Comparison of ENCODE assay signal across 30 cellular contexts in genomic region chr12:85708775-85709174, GRCh38.
DNase-seq lines count a peak whose midpoint lies in the region; ATAC-seq, FAIRE-seq and TF ChIP-seq lines count a peak whose summit lies in the region.
"Had no signal": no experiment of that assay in that cellular context is flagged by ENCODE, and none has a peak within 500 bp of the region (broad histone marks: within the 10 kb centered on the region; RNA-seq: fewer than 3 reads in every experiment).

No MANE protein-coding gene starts in this region.

- H3K4me3 ChIP-seq in A549 = no peak overlapping the region
- no peak overlapping the region for H3K4me3 ChIP-seq in HEK293 (ENCODE audit: low read depth, low read length)
- H3K4me3 ChIP-seq: BLaER1; BLaER1 treated with 17β-estradiol and CSF1 and Interleukin-3, amounts not matched to agents 10 nM and 100 nM had no signal

- FAIRE-seq in A549 (lab: Jason Lieb, UNC) = no peak
- FAIRE-seq: A204.1, D721Med had no signal

- 88% methylated on average over 11 of the region's 11 CpGs for WGBS in A549 (ENCODE audit: missing lambda C conversion rate)

- no peak for ATAC-seq in A549
- no peak for ATAC-seq in GM18861 (IDR thresholded peaks at IDR 0.05; ENCODE audit: unreplicated experiment)
- ATAC-seq: CD8-positive, alpha-beta T cell had no signal

- in situ Hi-C loops in G401 (cut with HindIII; ENCODE audit: low sequenced_read_pairs) = no loop called here

- CTCF ChIA-PET in A549 (lab: Yijun Ruan, JAX) = no interaction called here
- CTCF ChIA-PET in HEK293 (lab: Yijun Ruan, JAX) = no interaction called here

- POLR2A ChIA-PET in A549 (lab: Yijun Ruan, JAX) = no interaction called here
- POLR2A ChIA-PET in HEK293 (lab: Yijun Ruan, JAX) = no interaction called here

- TF ChIP-seq POLR2A in A549 (IDR thresholded peaks at IDR 0.05; ENCODE audit: low read length) = no peak

- no peaks in the 10 kb centered on the region for H3K36me3 ChIP-seq in HEK293 (ENCODE audit: control insufficient read depth in 2 of 2, insufficient read depth in 1 of 2, low read length in 2 of 2)
- H3K36me3 ChIP-seq: BE2C; BLaER1; BLaER1 treated with 17β-estradiol and CSF1 and Interleukin-3, amounts not matched to agents 10 nM and 100 nM had no signal

- TF ChIP-seq RAD21 in A549 (conservative IDR thresholded peaks at IDR 0.05 in 1 of 2, IDR thresholded peaks at IDR 0.05 in 1 of 2) = no peak

- H3K4me1 ChIP-seq in A549 (no peaks in the 10 kb centered on the region), HEK293 (ENCODE audit: control insufficient read depth, insufficient read depth, low read length) (no peaks in the 10 kb centered on the region)
- H3K4me1 ChIP-seq: BE2C; BLaER1; BLaER1 treated with 17β-estradiol and CSF1 and Interleukin-3, amounts not matched to agents 10 nM and 100 nM; Caco-2 had no signal

- H3K9me3 ChIP-seq in A549 = no peaks in the 10 kb centered on the region
- H3K9me3 ChIP-seq in HEK293 (ENCODE audit: control insufficient read depth, insufficient read depth, low read depth, low read length) = no peaks in the 10 kb centered on the region
- H3K9me3 ChIP-seq: BE2C; BLaER1; BLaER1 treated with 17β-estradiol and CSF1 and Interleukin-3, amounts not matched to agents 10 nM and 100 nM; Caco-2 had no signal

- DNase-seq in A549 (ENCODE audit: low read depth in 1 of 2, low spot score in 1 of 2) = no peak
- no peak for DNase-seq in G401 (ENCODE audit: low spot score)
- DNase-seq: 8988T; ACHN; AML-193; BE2C; C1 segment of cervical spinal cord; Caco-2; Calu3; CD4-positive, alpha-beta memory T cell; CD4-positive, alpha-beta T cell; CD4-positive, CD25-positive, alpha-beta regulatory T cell; CD8-positive, alpha-beta memory T cell; CD8-positive, alpha-beta T cell; COR-L47; DMS 273 treated with DMSO at 0.1 percent for 48 hours; DMS153; DMS53; DMS79; DMS79 treated with DMSO at 0.1 percent for 48 hours; DND-41; EL had no signal

- no peak overlapping the region for H3K4me2 ChIP-seq in A549
- H3K4me2 ChIP-seq: BLaER1; BLaER1 treated with 17β-estradiol and CSF1 and Interleukin-3, amounts not matched to agents 10 nM and 100 nM had no signal

- TF ChIP-seq EP300 in A549 (IDR thresholded peaks at IDR 0.05) = no peak

- no peak for TF ChIP-seq CTCF in A549 (IDR thresholded peaks at IDR 0.05)
- no peak for TF ChIP-seq CTCF in HEK293 (tag by site-specific recombination; IDR thresholded peaks at IDR 0.05)

- H3K27ac ChIP-seq in A549 (no peak overlapping the region), HEK293 (ENCODE audit: extremely low read depth, low read depth, low read length) (no peak overlapping the region)
- H3K27ac ChIP-seq: 22Rv1; BLaER1; BLaER1 treated with 17β-estradiol and CSF1 and Interleukin-3, amounts not matched to agents 10 nM and 100 nM; C4-2B had no signal

TF ChIP-seq in A549, 52 proteins besides CTCF, POLR2A, EP300 and RAD21:
- TF ChIP-seq RARB (CRISPR knock-in tag; IDR thresholded peaks at IDR 0.05) (no peak), ZC3H11A (IDR thresholded peaks at IDR 0.05) (peak; percentile 74)

TF ChIP-seq in HEK293, 187 proteins besides CTCF, POLR2A, EP300 and RAD21 (continues in another document):
- no peak for TF ChIP-seq ZNF16 (tag by site-specific recombination; IDR thresholded peaks at IDR 0.05; ENCODE audit: low read depth)
- TF ChIP-seq ZNF157 (tag by site-specific recombination; IDR thresholded peaks at IDR 0.05) = no peak
- no peak for TF ChIP-seq GFI1B (tag by site-specific recombination; IDR thresholded peaks at IDR 0.05)
- no peak for TF ChIP-seq IKZF3 (tag by site-specific recombination; IDR thresholded peaks at IDR 0.05)
- no peak for TF ChIP-seq ZBTB7A (tag by site-specific recombination; IDR thresholded peaks at IDR 0.05; ENCODE audit: low read depth)
- TF ChIP-seq ZNF114 (tag by site-specific recombination; IDR thresholded peaks at IDR 0.05) = no peak
- TF ChIP-seq PRDM6 (tag by site-specific recombination; IDR thresholded peaks at IDR 0.05) = no peak
- TF ChIP-seq TCF7L2 (IDR thresholded peaks at IDR 0.05; ENCODE audit: borderline replicate concordance, low read depth, low read length) = no peak
- TF ChIP-seq ZNF416 (tag by site-specific recombination; IDR thresholded peaks at IDR 0.05) = no peak
- TF ChIP-seq SP7 (tag by site-specific recombination; IDR thresholded peaks at IDR 0.05) = no peak
- TF ChIP-seq ZNF140 (tag by site-specific recombination; IDR thresholded peaks at IDR 0.05) = peak; percentile 61; the same call in 1 of the 2 replicates
- no peak for TF ChIP-seq GLIS1 (tag by site-specific recombination; IDR thresholded peaks at IDR 0.05)
- no peak for TF ChIP-seq ELK4 (IDR thresholded peaks at IDR 0.05; ENCODE audit: borderline replicate concordance, low read depth, low read length)
- TF ChIP-seq ZNF223 (tag by site-specific recombination; IDR thresholded peaks at IDR 0.05) = no peak
- TF ChIP-seq ZBTB11 (tag by site-specific recombination; conservative IDR thresholded peaks at IDR 0.05; ENCODE audit: low read depth) = peak; percentile 74
- TF ChIP-seq ZNF580 (tag by site-specific recombination; IDR thresholded peaks at IDR 0.05) = no peak
- no peak for TF ChIP-seq REPIN1 (tag by site-specific recombination; IDR thresholded peaks at IDR 0.05; ENCODE audit: low read depth)
- TF ChIP-seq ZNF280C (tag by site-specific recombination; IDR thresholded peaks at IDR 0.05) = no peak
- no peak for TF ChIP-seq ZNF274 (IDR thresholded peaks at IDR 0.05; ENCODE audit: low read length)
- no peak for TF ChIP-seq ZNF274 (tag by site-specific recombination; IDR thresholded peaks at IDR 0.05; ENCODE audit: borderline replicate concordance)

Comparison
In these comparisons a context has a peak if more than half of its experiments do, and no peak if none do; other contexts are left out.
1. Of the 5 proteins assayed by ChIP-seq in both HEK293 and A549: peak only in HEK293: REST; only in A549: none; in both: none; in neither: 4.